ENCODE assay signal across 24 cellular contexts in genomic region chr5:159836691-159837090, GRCh38.
"Had no signal": no experiment of that assay in that cellular context is flagged by ENCODE, and none has a peak within 500 bp of the region (broad histone marks: within the 10 kb centered on the region; RNA-seq: fewer than 3 reads in every experiment).

No MANE protein-coding gene starts in this region.

- DNase-seq: natural killer cell; occipital lobe; ovary; posterior cingulate gyrus; psoas muscle; right cardiac atrium; right lobe of liver; sigmoid colon; small intestine; stimulated activated CD4-positive, alpha-beta T cell treated with anti-CD3 and anti-CD28 coated beads, Interleukin-15, amount 100 ng/mL, for 24 hours; stimulated activated CD4-positive, alpha-beta T cell treated with anti-CD3 and anti-CD28 coated beads, Interleukin-2, amount 100 ng/mL, for 24 hours; stimulated activated CD4-positive, alpha-beta T cell treated with anti-CD3 and anti-CD28 coated beads, Interleukin-2, amount 100 ng/mL, for 48 hours; stimulated activated CD4-positive, alpha-beta T cell treated with anti-CD3 and anti-CD28 coated beads, Interleukin-4, amount 100 ng/mL, for 24 hours; stimulated activated naive B cell treated with anti-CD40 and anti-IgM and Interleukin-4, amounts not matched to agents 10 μg/mL and 1 μg/mL and 100 μg/mL, for 72 hours; stimulated activated naive CD4-positive, alpha-beta T cell treated with Interleukin-2 at 50 U/mL for 16 hours; stomach; trophoblast cell; upper lobe of left lung had no signal

- H3K9me3 ChIP-seq: ovary, psoas muscle, right lobe of liver, stomach, thoracic aorta, thyroid gland, upper lobe of left lung, vagina had no signal

- H3K27me3 ChIP-seq: neural progenitor cell, ovary, right lobe of liver, sigmoid colon, stomach, thyroid gland, tibial nerve, upper lobe of left lung, vagina had no signal

- H3K4me3 ChIP-seq: neural progenitor cell, ovary, psoas muscle, right lobe of liver, sigmoid colon, stomach, thoracic aorta, thyroid gland, tibial nerve, upper lobe of left lung, vagina had no signal

- H3K36me3 ChIP-seq: neural progenitor cell, ovary, right lobe of liver, sigmoid colon, stomach, thoracic aorta, thyroid gland, tibial nerve, upper lobe of left lung, vagina had no signal

- H3K4me1 ChIP-seq: neural progenitor cell, parathyroid adenoma, psoas muscle, right lobe of liver, sigmoid colon, stomach, thyroid gland, tibial nerve, upper lobe of left lung, vagina had no signal
